11 cellular contexts compared by ENCODE assay signal in genomic region chr1:203631349-203631748, GRCh38. TPM values are rescaled to one million over a fixed set of nuclear protein-coding genes. Genes with fewer than 3 reads are reported as not detected.
A peak's percentile ranks its signal among the peaks of the same experiment; 100 is the strongest.
DNase-seq lines count a peak whose midpoint lies in the region; ATAC-seq, FAIRE-seq and TF ChIP-seq lines count a peak whose summit lies in the region.
"Had no signal": no experiment of that assay in that cellular context is flagged by ENCODE, and none has a peak within 500 bp of the region (broad histone marks: within the 10 kb centered on the region; RNA-seq: fewer than 3 reads in every experiment).

No MANE protein-coding gene starts in this region.

- 63 to 66% methylated on average over 6 to 8 of the region's 8 CpGs for WGBS in testis, 2 donors

- no peak for DNase-seq in activated T-cell treated with anti-CD3 and anti-CD28 coated beads, Interleukin-2, amount 50 U/mL, for 24 hours
- no peak for DNase-seq in activated T-cell treated with anti-CD3 and anti-CD28 coated beads, Interleukin-2, amount 50 U/mL, for 1 hour
- no peak for DNase-seq in activated CD8-positive, alpha-beta T cell treated with anti-CD3 and anti-CD28 coated beads for 36 hours
- DNase-seq in immature natural killer cell (no peak), testis (no peak), BE2C (no peak), HTR-8/SVneo (ENCODE audit: insufficient read length, low spot score) (no peak), caudate nucleus (lab: John Stamatoyannopoulos, UW) (no peak)
- DNase-seq: NCI-H524 treated with DMSO at 0.1 percent for 48 hours, SIG-M5 had no signal

- ATAC-seq in activated CD8-positive, alpha-beta T cell treated with anti-CD3 and anti-CD28 coated beads for 36 hours: no peak
- ATAC-seq: activated CD4-positive, CD25-positive, alpha-beta regulatory T cell treated with anti-CD3 and anti-CD28 coated beads, Interleukin-2, amount 50 U/mL, for 24 hours had no signal

- no peak for TF ChIP-seq CTCF in activated CD8-positive, alpha-beta T cell treated with anti-CD3 and anti-CD28 coated beads for 36 hours (IDR thresholded peaks at IDR 0.05)
- no peak for TF ChIP-seq CTCF in testis (IDR thresholded peaks at IDR 0.05)
- no peak for TF ChIP-seq CTCF in BE2C (IDR thresholded peaks at IDR 0.05; ENCODE audit: low read depth, low read length)

- peaks cover 64% of the 10 kb centered on the region for H3K4me1 Mint-ChIP-seq in activated T-cell treated with anti-CD3 and anti-CD28 coated beads, Interleukin-2, amount 50 U/mL, for 24 hours (ENCODE audit: low read depth)
- peaks cover 51% of the 10 kb centered on the region for H3K4me1 Mint-ChIP-seq in activated CD8-positive, alpha-beta T cell treated with anti-CD3 and anti-CD28 coated beads for 36 hours (ENCODE audit: low read depth)
- peaks cover 61 to 70% of the 10 kb centered on the region in 2 donors for H3K4me1 Mint-ChIP-seq in immature natural killer cell

- peak overlapping the region; percentile 97 for H3K27ac Mint-ChIP-seq in activated T-cell treated with anti-CD3 and anti-CD28 coated beads, Interleukin-2, amount 50 U/mL, for 24 hours
- peak overlapping the region; percentile 88 for H3K27ac Mint-ChIP-seq in activated CD8-positive, alpha-beta T cell treated with anti-CD3 and anti-CD28 coated beads for 36 hours
- H3K27ac Mint-ChIP-seq in immature natural killer cell: peak overlapping the region; percentile 73 to 97 (median 92)

- CTCF ChIA-PET in activated CD8-positive, alpha-beta T cell treated with anti-CD3 and anti-CD28 coated beads for 36 hours (lab: Charles Lee): interaction anchor here (0.6 to 1.3 kb wide), 2 partner anchors 43 to 113 kb away, joined by 3 read pairs; no protein-coding TSS in a partner anchor

- POLR2A ChIA-PET in activated CD8-positive, alpha-beta T cell treated with anti-CD3 and anti-CD28 coated beads for 36 hours (lab: Charles Lee): interaction anchor here (1.2 kb wide), 1 partner anchor 21 kb away, joined by 6 read pairs; no protein-coding TSS in a partner anchor

- FAIRE-seq in HTR-8/SVneo (lab: Jason Lieb, UNC): no peak

- H3K4me3 Mint-ChIP-seq in activated T-cell treated with anti-CD3 and anti-CD28 coated beads, Interleukin-2, amount 50 U/mL, for 24 hours: no peak overlapping the region
- no peak overlapping the region for H3K4me3 Mint-ChIP-seq in activated CD8-positive, alpha-beta T cell treated with anti-CD3 and anti-CD28 coated beads for 36 hours
- H3K4me3 Mint-ChIP-seq in immature natural killer cell: peak overlapping the region in 4 of 5 donors; percentile 49 to 100 (median 98)

- no peaks in the 10 kb centered on the region for H3K27me3 Mint-ChIP-seq in activated T-cell treated with anti-CD3 and anti-CD28 coated beads, Interleukin-2, amount 50 U/mL, for 24 hours
- no peaks in the 10 kb centered on the region for H3K27me3 Mint-ChIP-seq in activated CD8-positive, alpha-beta T cell treated with anti-CD3 and anti-CD28 coated beads for 36 hours
- H3K27me3 Mint-ChIP-seq in immature natural killer cell (ENCODE audit: low read depth in 3 of 3): peaks cover 2 to 19% (median 18%) of the 10 kb centered on the region in 3 donors

- TF ChIP-seq POLR2A in testis (IDR thresholded peaks at IDR 0.05): no peak

- H3K36me3 ChIP-seq in testis (ENCODE audit: low read depth, missing control alignments): no peaks in the 10 kb centered on the region
- H3K36me3 ChIP-seq in BE2C: no peaks in the 10 kb centered on the region

- H3K36me3 Mint-ChIP-seq in activated T-cell treated with anti-CD3 and anti-CD28 coated beads, Interleukin-2, amount 50 U/mL, for 24 hours (ENCODE audit: low read depth): peaks cover 51% of the 10 kb centered on the region
- H3K36me3 Mint-ChIP-seq in activated CD8-positive, alpha-beta T cell treated with anti-CD3 and anti-CD28 coated beads for 36 hours (ENCODE audit: low read depth): no peaks in the 10 kb centered on the region
- peaks cover 5 to 20% (median 9%) of the 10 kb centered on the region in 3 donors for H3K36me3 Mint-ChIP-seq in immature natural killer cell

- intact Hi-C loops in activated CD8-positive, alpha-beta T cell treated with anti-CD3 and anti-CD28 coated beads for 36 hours (cut with micrococcal nuclease): loop anchor here (2.0 kb wide), 1 partner anchor 17 kb away; no protein-coding TSS in a partner anchor
- intact Hi-C loops in testis (cut with DNase I; ENCODE audit: low total_unique reads): loop anchor here (10.0 kb wide), 1 partner anchor 127 kb away; no protein-coding TSS in a partner anchor

- no peaks in the 10 kb centered on the region for H3K9me3 Mint-ChIP-seq in activated T-cell treated with anti-CD3 and anti-CD28 coated beads, Interleukin-2, amount 50 U/mL, for 24 hours
- H3K9me3 Mint-ChIP-seq in activated CD8-positive, alpha-beta T cell treated with anti-CD3 and anti-CD28 coated beads for 36 hours: no peaks in the 10 kb centered on the region
- no peaks in the 10 kb centered on the region for H3K9me3 Mint-ChIP-seq in immature natural killer cell

- H3K4me1 ChIP-seq in testis (peaks cover 36% of the 10 kb centered on the region), BE2C (peaks cover 9% of the 10 kb centered on the region; the same call in 1 of the 2 replicates)

- H3K27me3 ChIP-seq in testis: no peaks in the 10 kb centered on the region
- no peaks in the 10 kb centered on the region for H3K27me3 ChIP-seq in BE2C

- H3K27ac ChIP-seq in testis (peak overlapping the region; percentile 73 to 89), caudate nucleus (ENCODE audit: low read depth, low read length) (no peak overlapping the region)

- H3K4me3 ChIP-seq in testis (no peak overlapping the region), BE2C (ENCODE audit: low read depth, low read length) (no peak overlapping the region)

- H3K9me3 ChIP-seq in testis: no peaks in the 10 kb centered on the region
- H3K9me3 ChIP-seq in BE2C: no peaks in the 10 kb centered on the region

RNA-seq across cellular contexts. Expression of gene ATP2B4, which starts 4.7 kb away (rescaled TPM):
- 10 to 100 TPM; 12.0 to 15.9 TPM for total RNA-seq in activated CD8-positive, alpha-beta T cell treated with anti-CD3 and anti-CD28 coated beads for 36 hours
- polyA plus RNA-seq in immature natural killer cell: 10 to 100 TPM; 24.5 to 63.1 (median 36.8) TPM
- total RNA-seq in testis: 100 to 1,000 TPM; 124 to 125 TPM
- polyA plus RNA-seq in testis (ENCODE audit: insufficient read depth, low read depth, low replicate concordance): 124 TPM
- 2.6 TPM for polyA plus RNA-seq in BE2C (2012; ENCODE audit: insufficient read depth, insufficient read length, low read depth)

Comparison
In these comparisons a context has a peak if more than half of its experiments do, and no peak if none do; other contexts are left out.
1. H3K4me3 Mint-ChIP-seq: peak in immature natural killer cell (4 of 5); none in activated T-cell treated with anti-CD3 and anti-CD28 coated beads, Interleukin-2, amount 50 U/mL, for 24 hours (single experiment) and activated CD8-positive, alpha-beta T cell treated with anti-CD3 and anti-CD28 coated beads for 36 hours (single experiment).
2. RNA of gene ATP2B4, which starts 4.7 kb away (total RNA-seq): 124 to 125 TPM in testis; 12.0 to 15.9 TPM in activated CD8-positive, alpha-beta T cell treated with anti-CD3 and anti-CD28 coated beads for 36 hours; every median in the first group is over 4 times any median in the second.
3. Peak in every context shown above with its lines, with median percentiles within 50 percentile points of each other: H3K27ac Mint-ChIP-seq.